Comparison of ENCODE assay signal across 14 cellular contexts in genomic region chr1:27372808-27373690, GRCh38. TPM values are rescaled to one million over a fixed set of nuclear protein-coding genes. Genes with fewer than 3 reads are reported as not detected.
A peak's percentile ranks its signal among the peaks of the same experiment; 100 is the strongest.
DNase-seq lines count a peak whose midpoint lies in the region; ATAC-seq and TF ChIP-seq lines count a peak whose summit lies in the region.
"Had no signal": no experiment of that assay in that cellular context is flagged by ENCODE, and none has a peak within 500 bp of the region (broad histone marks: within the 10 kb centered on the region; RNA-seq: fewer than 3 reads in every experiment).

No MANE protein-coding gene starts in this region.

- no peak overlapping the region for H3K9ac ChIP-seq in mammary epithelial cell (ENCODE audit: insufficient read depth, low read length)
- H3K9ac ChIP-seq: BLaER1 had no signal

- TF ChIP-seq CTCF in MCF 10A (IDR thresholded peaks at IDR 0.05; ENCODE audit: unreplicated experiment): peak; percentile 23
- peak in 1 of 2 donors; percentile 20 for TF ChIP-seq CTCF in mammary epithelial cell (conservative IDR thresholded peaks at IDR 0.05 in 1 of 2, IDR thresholded peaks at IDR 0.05 in 1 of 2; ENCODE audit: extremely low read depth in 1 of 2, insufficient read depth in 1 of 2, low read depth in 1 of 2, low read length in 2 of 2)
- peak; percentile 4 for TF ChIP-seq CTCF in hepatocyte (IDR thresholded peaks at IDR 0.05; ENCODE audit: poor library complexity)
- TF ChIP-seq CTCF in type B pancreatic cell (conservative IDR thresholded peaks at IDR 0.05): peak; percentile 56

- H3K36me3 Mint-ChIP-seq in MCF 10A (ENCODE audit: insufficient read depth, unreplicated experiment): no peaks in the 10 kb centered on the region
- no peaks in the 10 kb centered on the region for H3K36me3 Mint-ChIP-seq in type B pancreatic cell
- H3K36me3 Mint-ChIP-seq in activated T-helper 17 cell treated with anti-CD3 and anti-CD28 coated beads, Interleukin-2, amount 50 U/mL, for 72 hours (ENCODE audit: low read depth): no peaks in the 10 kb centered on the region

- no peaks in the 10 kb centered on the region for H3K27me3 ChIP-seq in mammary epithelial cell (ENCODE audit: insufficient read depth, low read length)
- H3K27me3 ChIP-seq in hepatocyte: no peaks in the 10 kb centered on the region
- H3K27me3 ChIP-seq in aorta (ENCODE audit: control insufficient read depth in 1 of 2, insufficient read depth in 2 of 2, low read length in 1 of 2): no peaks in the 10 kb centered on the region
- H3K27me3 ChIP-seq: BLaER1, MG63 had no signal

- no peaks in the 10 kb centered on the region for H3K9me2 ChIP-seq in hepatocyte (replicated peaks; ENCODE audit: insufficient read depth)

- no peaks in the 10 kb centered on the region for H3K27me3 Mint-ChIP-seq in MCF 10A (ENCODE audit: insufficient read depth, unreplicated experiment)
- H3K27me3 Mint-ChIP-seq in type B pancreatic cell: no peaks in the 10 kb centered on the region
- no peaks in the 10 kb centered on the region for H3K27me3 Mint-ChIP-seq in activated T-helper 17 cell treated with anti-CD3 and anti-CD28 coated beads, Interleukin-2, amount 50 U/mL, for 72 hours

- H3K36me3 ChIP-seq in mammary epithelial cell (ENCODE audit: insufficient read depth, low read length) (no peaks in the 10 kb centered on the region), hepatocyte (replicated peaks; ENCODE audit: insufficient read depth, low read depth) (no peaks in the 10 kb centered on the region), aorta (ENCODE audit: control insufficient read depth in 1 of 2, insufficient read depth in 2 of 2, low read length in 1 of 2) (no peaks in the 10 kb centered on the region)
- H3K36me3 ChIP-seq: BLaER1, MG63, thoracic aorta had no signal

- no peak overlapping the region for H2AFZ ChIP-seq in mammary epithelial cell (ENCODE audit: low read depth, low read length)
- H2AFZ ChIP-seq in hepatocyte: no peak overlapping the region

- DNase-seq in MCF 10A (ENCODE audit: unreplicated experiment) (no peak), mammary epithelial cell (no peak), SK-MEL-5 (ENCODE audit: low read depth, low spot score) (peak; percentile 26), hepatocyte (ENCODE audit: low spot score) (no peak), type B pancreatic cell (ENCODE audit: extremely low spot score, unreplicated experiment) (no peak), UCSD-AML1 (lab: John Stamatoyannopoulos, UW; ENCODE audit: unreplicated experiment) (no peak), aorta (no peak)
- DNase-seq: activated T-cell treated with anti-CD3 and anti-CD28 coated beads, Interleukin-2, amount 50 U/mL, for 48 hours; MG63; NCI-H748 treated with DMSO at 0.1 percent for 48 hours; T-helper 9 cell had no signal

- WGBS in mammary epithelial cell (ENCODE audit: low coverage, missing lambda C conversion rate): 59% methylated on average over 4 of the region's 11 CpGs
- WGBS in hepatocyte (ENCODE audit: low lambda C conversion rate, missing lambda C conversion rate): 90% methylated on average over 11 of the region's 11 CpGs
- WGBS in aorta, 2 donors: 90 to 91% methylated on average over 11 of the region's 11 CpGs

- H3K27ac ChIP-seq in mammary epithelial cell (ENCODE audit: insufficient read depth, low read depth, low read length): no peak overlapping the region
- H3K27ac ChIP-seq in hepatocyte: no peak overlapping the region
- H3K27ac ChIP-seq in aorta (ENCODE audit: low read depth in 1 of 2, low read length in 2 of 2): no peak overlapping the region
- H3K27ac ChIP-seq: BLaER1, thoracic aorta had no signal

- no peak overlapping the region for H3K4me3 ChIP-seq in mammary epithelial cell (replicated peaks in 1 of 3; ENCODE audit: insufficient read depth in 1 of 3, low read depth in 2 of 3, low read length in 3 of 3)
- H3K4me3 ChIP-seq in hepatocyte: no peak overlapping the region
- H3K4me3 ChIP-seq in aorta (ENCODE audit: low read length in 2 of 2): no peak overlapping the region
- H3K4me3 ChIP-seq: BLaER1, MG63, thoracic aorta had no signal

- POLR2A ChIA-PET in MCF 10A (lab: Yijun Ruan, JAX): no interaction called here

- in situ Hi-C loops in mammary epithelial cell (cut with MboI; ENCODE audit: low sequenced_read_pairs in 2 of 2) (no loop called here), SK-MEL-5 (cut with HindIII; ENCODE audit: low pct_unique_long_range_greater_than_20kb, low sequenced_read_pairs) (no loop called here)

- dilution Hi-C loops in mammary epithelial cell (cut with HindIII; ENCODE audit: low sequenced_read_pairs): no loop called here

- H3K79me2 ChIP-seq in mammary epithelial cell (ENCODE audit: insufficient read depth, low read length): no peaks in the 10 kb centered on the region
- H3K79me2 ChIP-seq in hepatocyte: no peaks in the 10 kb centered on the region

- H3K9me3 ChIP-seq in mammary epithelial cell (replicated peaks; ENCODE audit: insufficient read depth, low read length) (no peaks in the 10 kb centered on the region), hepatocyte (ENCODE audit: low read depth) (no peaks in the 10 kb centered on the region), aorta (ENCODE audit: control insufficient read depth, low read length) (no peaks in the 10 kb centered on the region)
- H3K9me3 ChIP-seq: BLaER1, MG63, thoracic aorta had no signal

- H3K9me3 Mint-ChIP-seq in MCF 10A (ENCODE audit: unreplicated experiment) (no peaks in the 10 kb centered on the region), type B pancreatic cell (no peaks in the 10 kb centered on the region)
- no peaks in the 10 kb centered on the region for H3K9me3 Mint-ChIP-seq in activated T-helper 17 cell treated with anti-CD3 and anti-CD28 coated beads, Interleukin-2, amount 50 U/mL, for 72 hours

- no TSS peak for BruUV-seq in MCF 10A (replicated peaks; lab: Mats Ljungman, UMichigan)
- no TSS peak for BruUV-seq in mammary epithelial cell (replicated peaks; lab: Mats Ljungman, UMichigan)

- H3K4me3 Mint-ChIP-seq in MCF 10A (ENCODE audit: unreplicated experiment) (no peak overlapping the region), type B pancreatic cell (no peak overlapping the region)
- H3K4me3 Mint-ChIP-seq in activated T-helper 17 cell treated with anti-CD3 and anti-CD28 coated beads, Interleukin-2, amount 50 U/mL, for 72 hours: no peak overlapping the region

- H3K27ac Mint-ChIP-seq in MCF 10A (ENCODE audit: low read depth, unreplicated experiment): no peak overlapping the region
- H3K27ac Mint-ChIP-seq in type B pancreatic cell: no peak overlapping the region
- no peak overlapping the region for H3K27ac Mint-ChIP-seq in activated T-helper 17 cell treated with anti-CD3 and anti-CD28 coated beads, Interleukin-2, amount 50 U/mL, for 72 hours

- ATAC-seq in activated T-helper 17 cell treated with anti-CD3 and anti-CD28 coated beads, Interleukin-2, amount 50 U/mL, for 72 hours (replicated peaks): no peak
- ATAC-seq in aorta (ENCODE audit: low FRiP score): no peak

- no peaks in the 10 kb centered on the region for H3K4me1 Mint-ChIP-seq in MCF 10A (ENCODE audit: insufficient read depth, unreplicated experiment)
- H3K4me1 Mint-ChIP-seq in type B pancreatic cell (ENCODE audit: unreplicated experiment): peaks cover 4% of the 10 kb centered on the region
- no peaks in the 10 kb centered on the region for H3K4me1 Mint-ChIP-seq in activated T-helper 17 cell treated with anti-CD3 and anti-CD28 coated beads, Interleukin-2, amount 50 U/mL, for 72 hours

- H4K20me1 ChIP-seq in mammary epithelial cell (ENCODE audit: insufficient read depth, low read length): no peaks in the 10 kb centered on the region
- no peaks in the 10 kb centered on the region for H4K20me1 ChIP-seq in hepatocyte (ENCODE audit: insufficient read depth, poor library complexity, severe bottlenecking)
- H4K20me1 ChIP-seq: BLaER1 had no signal

- intact Hi-C loops in MCF 10A (cut with micrococcal nuclease): no loop called here
- intact Hi-C loops in mammary epithelial cell (cut with micrococcal nuclease): no loop called here
- intact Hi-C loops in aorta (cut with DNase I): no loop called here

- CTCF ChIA-PET in MCF 10A (lab: Yijun Ruan, JAX): interaction anchor here (0.5 to 1.3 kb wide), 6 partner anchors 14 to 1549 kb away, joined by 3 to 5 read pairs (median 3); no protein-coding TSS in a partner anchor
- CTCF ChIA-PET in mammary epithelial cell (lab: Charles Lee; ENCODE audit: low non-redundant PET): no interaction called here

- H3K4me2 ChIP-seq in mammary epithelial cell (ENCODE audit: insufficient read depth, low read depth, low read length) (no peak overlapping the region), hepatocyte (no peak overlapping the region)

- no peaks in the 10 kb centered on the region for H3K4me1 ChIP-seq in mammary epithelial cell (ENCODE audit: insufficient read depth, low read length)
- H3K4me1 ChIP-seq in hepatocyte (ENCODE audit: insufficient read depth): no peaks in the 10 kb centered on the region
- H3K4me1 ChIP-seq in aorta (ENCODE audit: control insufficient read depth in 1 of 2, insufficient read depth in 2 of 2, low read length in 2 of 2): no peaks in the 10 kb centered on the region

RNA-seq across cellular contexts. Expression of gene FCN3, which starts 1.6 kb away (rescaled TPM):
- not detected in 2 replicates for total RNA-seq in MCF 10A (2022)
- total RNA-seq in mammary epithelial cell: not detected
- polyA plus RNA-seq in mammary epithelial cell: not detected
- polyA minus RNA-seq in mammary epithelial cell: not detected
- not detected in 2 replicates for total RNA-seq in SK-MEL-5 (2014; rRNA removed; shearing (Covaris generic))
- not detected in 2 replicates for polyA plus RNA-seq in SK-MEL-5 (2015; cell fraction: cytosol; rRNA removed)
- not detected in 2 replicates for polyA plus RNA-seq in SK-MEL-5 (2015; cell fraction: nucleus; rRNA removed)
- not detected in 2 replicates for total RNA-seq in hepatocyte
- not detected in 2 replicates for polyA plus RNA-seq in hepatocyte
- not detected in 2 replicates for total RNA-seq in type B pancreatic cell (ENCODE audit: low replicate concordance)
- not detected for total RNA-seq in activated T-helper 17 cell treated with anti-CD3 and anti-CD28 coated beads, Interleukin-2, amount 50 U/mL, for 72 hours
- 10 to 100 TPM in 1 of 2 donors, 1 to 10 TPM in 1; 2.7 to 11.5 TPM for total RNA-seq in aorta
- under 1 TPM; 0.15 to 0.50 TPM for polyA plus RNA-seq in aorta

RNA-seq across cellular contexts. Expression of gene MAP3K6, which starts 6.3 kb away (rescaled TPM):
- total RNA-seq in MCF 10A (2022): 13.2 and 13.5 TPM in 2 replicates
- 10 to 100 TPM; 38.8 to 46.1 TPM for total RNA-seq in mammary epithelial cell
- 22.5 TPM for polyA plus RNA-seq in mammary epithelial cell
- 20.7 TPM for polyA minus RNA-seq in mammary epithelial cell
- 5.5 and 6.4 TPM in 2 replicates for total RNA-seq in SK-MEL-5 (2014; rRNA removed; shearing (Covaris generic))
- 10.8 and 13.9 TPM in 2 replicates for polyA plus RNA-seq in SK-MEL-5 (2015; cell fraction: cytosol; rRNA removed)
- 128 and 135 TPM in 2 replicates for polyA plus RNA-seq in SK-MEL-5 (2015; cell fraction: nucleus; rRNA removed)
- total RNA-seq in hepatocyte: 4.3 and 6.3 TPM in 2 replicates
- polyA plus RNA-seq in hepatocyte: 20.4 and 24.8 TPM in 2 replicates
- 15.6 and 39.9 TPM in 2 replicates for total RNA-seq in type B pancreatic cell (ENCODE audit: low replicate concordance)
- 10 to 100 TPM in 1 of 2 donors, 1 to 10 TPM in 1; 7.3 to 15.2 TPM for total RNA-seq in activated T-helper 17 cell treated with anti-CD3 and anti-CD28 coated beads, Interleukin-2, amount 50 U/mL, for 72 hours
- total RNA-seq in aorta: 10 to 100 TPM; 84.8 to 90.3 TPM
- polyA plus RNA-seq in aorta: 100 to 1,000 TPM in 1 of 2 donors, 10 to 100 TPM in 1; 11.5 to 164 TPM

RNA-seq across cellular contexts. Expression of gene CD164L2, which starts 10.1 kb away (rescaled TPM):
- total RNA-seq in MCF 10A (2022) (0.23 TPM in 1 of 2 replicates, not detected in the other), mammary epithelial cell (1 to 10 TPM; 1.7 to 2.7 TPM), hepatocyte (not detected in 2 replicates), type B pancreatic cell (ENCODE audit: low replicate concordance) (0.41 and 0.76 TPM in 2 replicates), aorta (not detected)
- polyA plus RNA-seq in mammary epithelial cell (1.4 TPM), hepatocyte (0.19 TPM in 1 of 2 replicates, not detected in the other), aorta (not detected)
- polyA minus RNA-seq in mammary epithelial cell: 8.2 TPM
- not detected in 2 replicates for total RNA-seq in SK-MEL-5 (2014; rRNA removed; shearing (Covaris generic))
- not detected in 2 replicates for polyA plus RNA-seq in SK-MEL-5 (2015; cell fraction: cytosol; rRNA removed)
- polyA plus RNA-seq in SK-MEL-5 (2015; cell fraction: nucleus; rRNA removed): not detected in 2 replicates
- total RNA-seq in activated T-helper 17 cell treated with anti-CD3 and anti-CD28 coated beads, Interleukin-2, amount 50 U/mL, for 72 hours: not detected
- total RNA-seq: thoracic aorta had no signal

RNA-seq across cellular contexts. Expression of gene GPR3, which starts 19.4 kb away (rescaled TPM):
- total RNA-seq in MCF 10A (2022) (0.47 and 0.65 TPM in 2 replicates), mammary epithelial cell (1 to 10 TPM in 1 of 2 donors, under 1 TPM in 1; 0.50 to 2.3 TPM), hepatocyte (0.32 and 0.47 TPM in 2 replicates), type B pancreatic cell (ENCODE audit: low replicate concordance) (1.3 and 1.9 TPM in 2 replicates), aorta (under 1 TPM; 0.68 to 0.93 TPM)
- polyA plus RNA-seq in mammary epithelial cell (3.1 TPM), hepatocyte (1.5 and 2.2 TPM in 2 replicates), aorta (under 1 TPM in 1 of 2 donors, not detected in 1; 0.20 TPM)
- polyA minus RNA-seq in mammary epithelial cell: not detected
- total RNA-seq in SK-MEL-5 (2014; rRNA removed; shearing (Covaris generic)): 1.7 and 2.1 TPM in 2 replicates
- polyA plus RNA-seq in SK-MEL-5 (2015; cell fraction: cytosol; rRNA removed): 9.1 and 12.1 TPM in 2 replicates
- polyA plus RNA-seq in SK-MEL-5 (2015; cell fraction: nucleus; rRNA removed): 6.9 and 14.4 TPM in 2 replicates
- total RNA-seq in activated T-helper 17 cell treated with anti-CD3 and anti-CD28 coated beads, Interleukin-2, amount 50 U/mL, for 72 hours: under 1 TPM; 0.26 to 0.42 TPM
- total RNA-seq: thoracic aorta had no signal

RNA-seq across cellular contexts. Expression of gene SYTL1, which starts 31.2 kb away (rescaled TPM):
- total RNA-seq in MCF 10A (2022) (64.8 and 81.8 TPM in 2 replicates), mammary epithelial cell (10 to 100 TPM; 63.3 to 91.8 TPM), hepatocyte (10.6 and 12.1 TPM in 2 replicates), type B pancreatic cell (ENCODE audit: low replicate concordance) (37.2 and 105 TPM in 2 replicates), aorta (1 to 10 TPM; 1.8 to 3.7 TPM)
- polyA plus RNA-seq in mammary epithelial cell (33.0 TPM), hepatocyte (21.7 and 26.2 TPM in 2 replicates), aorta (1 to 10 TPM in 1 of 2 donors, under 1 TPM in 1; 0.75 to 1.2 TPM)
- polyA minus RNA-seq in mammary epithelial cell: 14.8 TPM
- not detected in 2 replicates for total RNA-seq in SK-MEL-5 (2014; rRNA removed; shearing (Covaris generic))
- not detected in 2 replicates for polyA plus RNA-seq in SK-MEL-5 (2015; cell fraction: cytosol; rRNA removed)
- polyA plus RNA-seq in SK-MEL-5 (2015; cell fraction: nucleus; rRNA removed): 0.59 TPM in 1 of 2 replicates, not detected in the other
- 10 to 100 TPM; 26.0 to 43.4 TPM for total RNA-seq in activated T-helper 17 cell treated with anti-CD3 and anti-CD28 coated beads, Interleukin-2, amount 50 U/mL, for 72 hours
